Comparison of ENCODE assay signal across 1 cellular context in the genomic region with DNA sequence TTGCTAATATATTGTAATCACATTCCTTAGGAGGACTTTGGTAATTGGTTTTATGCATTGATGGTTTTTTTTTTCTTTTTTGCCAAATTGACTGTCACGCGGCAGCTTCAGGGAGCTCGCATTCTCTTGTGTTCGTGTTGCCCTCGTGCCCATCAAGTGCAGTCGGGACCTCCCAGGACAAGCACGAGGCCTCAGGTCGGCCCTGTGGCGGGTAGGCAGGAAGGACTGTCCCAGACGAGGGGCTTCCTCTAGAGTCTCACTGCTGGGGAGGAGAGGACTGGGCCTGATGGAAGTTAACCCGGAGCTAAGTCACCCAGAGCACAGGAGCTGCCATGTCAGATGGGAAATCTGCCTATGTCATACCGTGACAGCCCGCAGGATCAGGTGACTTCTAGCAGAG.
TF ChIP-seq lines count a peak whose summit lies in the region.

No MANE protein-coding gene starts in this region.

TF ChIP-seq in IMR-90, 13 proteins besides CTCF, POLR2A, EP300 and RAD21:
- TF ChIP-seq, protein P1, sequence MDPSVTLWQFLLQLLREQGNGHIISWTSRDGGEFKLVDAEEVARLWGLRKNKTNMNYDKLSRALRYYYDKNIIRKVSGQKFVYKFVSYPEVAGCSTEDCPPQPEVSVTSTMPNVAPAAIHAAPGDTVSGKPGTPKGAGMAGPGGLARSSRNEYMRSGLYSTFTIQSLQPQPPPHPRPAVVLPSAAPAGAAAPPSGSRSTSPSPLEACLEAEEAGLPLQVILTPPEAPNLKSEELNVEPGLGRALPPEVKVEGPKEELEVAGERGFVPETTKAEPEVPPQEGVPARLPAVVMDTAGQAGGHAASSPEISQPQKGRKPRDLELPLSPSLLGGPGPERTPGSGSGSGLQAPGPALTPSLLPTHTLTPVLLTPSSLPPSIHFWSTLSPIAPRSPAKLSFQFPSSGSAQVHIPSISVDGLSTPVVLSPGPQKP (IDR thresholded peaks at IDR 0.05; ENCODE audit: borderline replicate concordance, low read depth, low read length) = no peak
- TF ChIP-seq CEBPB (IDR thresholded peaks at IDR 0.05; ENCODE audit: low read depth, low read length) = no peak
